In the genomic region with DNA sequence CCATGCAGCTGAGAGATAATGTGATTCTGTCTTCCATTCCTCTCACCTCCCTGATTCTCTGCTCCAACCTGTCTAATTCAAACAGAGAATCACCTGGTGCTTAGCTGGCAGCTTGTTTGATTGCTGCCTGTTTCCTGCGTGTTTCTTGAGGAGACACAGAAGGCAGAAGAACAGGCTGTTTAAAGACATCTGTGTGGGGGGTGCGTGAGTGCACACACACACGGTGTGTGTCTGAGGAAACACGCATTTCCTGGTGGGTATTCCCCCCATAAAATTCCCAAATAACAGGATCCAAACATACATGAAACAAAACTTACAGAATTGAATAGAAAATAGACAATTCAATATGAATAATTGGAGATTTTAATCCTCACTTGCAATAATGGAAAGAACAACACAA, we compare ENCODE assay signal across 30 cellular contexts.
"Had no signal": no experiment of that assay in that cellular context is flagged by ENCODE, and none has a peak within 500 bp of the region (broad histone marks: within the 10 kb centered on the region; RNA-seq: fewer than 3 reads in every experiment).

No MANE protein-coding gene starts in this region.

- H3K27me3 ChIP-seq: pancreas, suprapubic skin, tibial artery, upper lobe of right lung had no signal

- H3K4me3 ChIP-seq: left ventricle myocardium inferior, lung, mucosa of descending colon, pancreas, prostate gland, skin epidermis, suprapubic skin, thoracic aorta, tibial artery, upper lobe of right lung had no signal

- H3K27ac Mint-ChIP-seq: immature natural killer cell; memory B cell; naive thymus-derived CD4-positive, alpha-beta T cell; natural killer cell treated with Interleukin-12 subunit alpha and Interleukin-12 subunit beta and Interleukin-15 and Interleukin-18, amount 100 ng/mL, for 72 hours; stimulated activated naive B cell treated with anti-CD40 and anti-IgM and Interleukin-4, amounts not matched to agents 10 μg/mL and 1 μg/mL and 100 μg/mL, for 72 hours; stimulated activated naive CD8-positive, alpha-beta T cell treated with anti-CD3 and anti-CD28 coated beads, Interleukin-15, Interleukin-2, amounts not matched to agents 100 ng/mL and 50 ng/mL, for 24 hours had no signal

- H3K27ac ChIP-seq: left ventricle myocardium inferior, pancreas, prostate gland, skin epidermis, suprapubic skin, thoracic aorta, tibial artery, upper lobe of right lung had no signal

- H3K4me1 Mint-ChIP-seq: immature natural killer cell; memory B cell; stimulated activated naive B cell treated with anti-CD40 and anti-IgM and Interleukin-4, amounts not matched to agents 10 μg/mL and 1 μg/mL and 100 μg/mL, for 72 hours had no signal

- H3K36me3 Mint-ChIP-seq: memory B cell; naive thymus-derived CD4-positive, alpha-beta T cell; natural killer cell treated with Interleukin-12 subunit alpha and Interleukin-12 subunit beta and Interleukin-15 and Interleukin-18, amount 100 ng/mL, for 72 hours; stimulated activated naive B cell treated with anti-CD40 and anti-IgM and Interleukin-4, amounts not matched to agents 10 μg/mL and 1 μg/mL and 100 μg/mL, for 72 hours had no signal

- H3K4me1 ChIP-seq: left ventricle myocardium inferior, pancreas, prostate gland, tibial artery, upper lobe of right lung had no signal

- FAIRE-seq: urothelium cell line had no signal

- H3K36me3 ChIP-seq: left ventricle myocardium inferior, pancreas, prostate gland, suprapubic skin, thoracic aorta, tibial artery, upper lobe of right lung had no signal

- DNase-seq: hypothalamus; immature natural killer cell; left ventricle myocardium inferior; midbrain; mucosa of descending colon; naive thymus-derived CD4-positive, alpha-beta T cell; nucleus accumbens; pancreas; posterior cingulate gyrus; retina; right cardiac atrium; stimulated activated CD4-positive, alpha-beta T cell treated with anti-CD3 and anti-CD28 coated beads, Interleukin-12 subunit alpha, Interleukin-12 subunit beta, amount 100 ng/mL, for 4 hours; stimulated activated CD4-positive, alpha-beta T cell treated with anti-CD3 and anti-CD28 coated beads, Interleukin-15, amount 100 ng/mL, for 24 hours; stimulated activated CD4-positive, alpha-beta T cell treated with anti-CD3 and anti-CD28 coated beads, Interleukin-2, amount 100 ng/mL, for 24 hours; stimulated activated CD4-positive, alpha-beta T cell treated with anti-CD3 and anti-CD28 coated beads, Interleukin-4, amount 100 ng/mL, for 1 hour; stimulated activated naive B cell treated with anti-CD40 and anti-IgM and Interleukin-4, amounts not matched to agents 10 μg/mL and 1 μg/mL and 100 μg/mL, for 72 hours; tibial artery; trophoblast cell; upper lobe of right lung had no signal

- H3K4me3 Mint-ChIP-seq: immature natural killer cell; memory B cell; naive thymus-derived CD4-positive, alpha-beta T cell; natural killer cell treated with Interleukin-12 subunit alpha and Interleukin-12 subunit beta and Interleukin-15 and Interleukin-18, amount 100 ng/mL, for 72 hours; neural crest cell; stimulated activated naive B cell treated with anti-CD40 and anti-IgM and Interleukin-4, amounts not matched to agents 10 μg/mL and 1 μg/mL and 100 μg/mL, for 72 hours; stimulated activated naive CD8-positive, alpha-beta T cell treated with anti-CD3 and anti-CD28 coated beads, Interleukin-15, Interleukin-2, amounts not matched to agents 100 ng/mL and 50 ng/mL, for 24 hours had no signal

- H3K9me3 Mint-ChIP-seq: memory B cell; natural killer cell treated with Interleukin-12 subunit alpha and Interleukin-12 subunit beta and Interleukin-15 and Interleukin-18, amount 100 ng/mL, for 72 hours; stimulated activated naive CD8-positive, alpha-beta T cell treated with anti-CD3 and anti-CD28 coated beads, Interleukin-15, Interleukin-2, amounts not matched to agents 100 ng/mL and 50 ng/mL, for 24 hours had no signal

- ATAC-seq: mucosa of descending colon; naive thymus-derived CD4-positive, alpha-beta T cell; natural killer cell treated with Interleukin-12 subunit alpha and Interleukin-12 subunit beta and Interleukin-15 and Interleukin-18, amount 100 ng/mL, for 72 hours; pancreas; right cardiac atrium; sciatic nerve; stimulated activated naive B cell treated with anti-CD40 and anti-IgM and Interleukin-4, amounts not matched to agents 10 μg/mL and 1 μg/mL and 100 μg/mL, for 72 hours; upper lobe of right lung had no signal

- H3K27me3 Mint-ChIP-seq: memory B cell; natural killer cell treated with Interleukin-12 subunit alpha and Interleukin-12 subunit beta and Interleukin-15 and Interleukin-18, amount 100 ng/mL, for 72 hours had no signal

- H3K9me3 ChIP-seq: mucosa of descending colon, pancreas, prostate gland, suprapubic skin, thoracic aorta, tibial artery, upper lobe of right lung had no signal
